Comparison of ENCODE assay signal across 1 cellular context in genomic region chr19:57477191-57478008, GRCh38.
TF ChIP-seq lines count a peak whose summit lies in the region.

TSS of gene ZNF772 (minus strand) at chr19:57477566. CDS start at chr19:57477309, 257 bp downstream.

TF ChIP-seq in HepG2, 621 proteins besides CTCF, POLR2A, EP300 and RAD21 (continued from another document and continues in another):
- TF ChIP-seq SMC3 (IDR thresholded peaks at IDR 0.05; ENCODE audit: low read length) = no peak
- peak; percentile 73; the same call in 1 of the 2 replicates for TF ChIP-seq ZNF574 (CRISPR knock-in tag; IDR thresholded peaks at IDR 0.05)
- no peak for TF ChIP-seq SOX6 (IDR thresholded peaks at IDR 0.05)
- no peak; the same call in 1 of the 2 replicates for TF ChIP-seq SOX6 (CRISPR knock-in tag; IDR thresholded peaks at IDR 0.05)
- no peak for TF ChIP-seq ZNF264 (CRISPR knock-in tag; IDR thresholded peaks at IDR 0.05)
- peak; percentile 67 for TF ChIP-seq MAX (IDR thresholded peaks at IDR 0.05)
- no peak for TF ChIP-seq AKNA (CRISPR knock-in tag; IDR thresholded peaks at IDR 0.05; ENCODE audit: borderline replicate concordance)
- TF ChIP-seq PITX1 (CRISPR knock-in tag; IDR thresholded peaks at IDR 0.05) = 0 out of 2 replicates have a peak, but pooled peaks have one; percentile 73
- TF ChIP-seq ZFP90 (CRISPR knock-in tag; IDR thresholded peaks at IDR 0.05; ENCODE audit: borderline replicate concordance) = no peak
- TF ChIP-seq CEBPG (CRISPR knock-in tag; IDR thresholded peaks at IDR 0.05) = peak; percentile 72
- no peak for TF ChIP-seq ZNF441 (CRISPR knock-in tag; IDR thresholded peaks at IDR 0.05; ENCODE audit: borderline replicate concordance)
- no peak for TF ChIP-seq KAT2B (IDR thresholded peaks at IDR 0.05; ENCODE audit: borderline replicate concordance, low read depth, low read length)
- TF ChIP-seq ELF3 (CRISPR knock-in tag; IDR thresholded peaks at IDR 0.05) = peak; percentile 41; the same call in 1 of the 2 replicates
- no peak for TF ChIP-seq ZFAT (CRISPR knock-in tag; conservative IDR thresholded peaks at IDR 0.05)
- no peak for TF ChIP-seq DPF2 (CRISPR knock-in tag; IDR thresholded peaks at IDR 0.05; ENCODE audit: borderline replicate concordance, low read depth)
- TF ChIP-seq MBNL3 (CRISPR knock-in tag; conservative IDR thresholded peaks at IDR 0.05) = no peak
- no peak for TF ChIP-seq ZFP36 (IDR thresholded peaks at IDR 0.05; ENCODE audit: borderline replicate concordance, low read depth, low read length, partially characterized antibody)
- no peak for TF ChIP-seq FOXO4 (CRISPR knock-in tag; conservative IDR thresholded peaks at IDR 0.05)
- no peak for TF ChIP-seq KLF6 (CRISPR knock-in tag; IDR thresholded peaks at IDR 0.05)
- TF ChIP-seq ZNF83 (CRISPR knock-in tag; IDR thresholded peaks at IDR 0.05; ENCODE audit: borderline replicate concordance) = 0 out of 2 replicates have a peak, but pooled peaks have one; percentile 31
- TF ChIP-seq FOXA1 (IDR thresholded peaks at IDR 0.05) = no peak
- TF ChIP-seq FOXA1 (CRISPR knock-in tag; IDR thresholded peaks at IDR 0.05) = 0 out of 2 replicates have a peak, but pooled peaks have one; percentile 27
- no peak for TF ChIP-seq MAFG (CRISPR knock-in tag; IDR thresholded peaks at IDR 0.05)
- TF ChIP-seq TEAD2 (CRISPR knock-in tag; IDR thresholded peaks at IDR 0.05) = no peak
- peak; percentile 68 for TF ChIP-seq SUZ12 (IDR thresholded peaks at IDR 0.05; ENCODE audit: low read depth, low read length)
- no peak for TF ChIP-seq ZNF615 (CRISPR knock-in tag; IDR thresholded peaks at IDR 0.05; ENCODE audit: borderline replicate concordance)
- no peak for TF ChIP-seq ZNF20 (CRISPR knock-in tag; IDR thresholded peaks at IDR 0.05)
- no peak for TF ChIP-seq IRF1 (CRISPR knock-in tag; IDR thresholded peaks at IDR 0.05; ENCODE audit: low read depth)
- no peak for TF ChIP-seq PRPF4 (IDR thresholded peaks at IDR 0.05; ENCODE audit: low read depth, low read length, poor library complexity, severe bottlenecking)
- peak; percentile 91 for TF ChIP-seq HDAC1 (CRISPR knock-in tag; IDR thresholded peaks at IDR 0.05)
- peak; percentile 63 for TF ChIP-seq DMAP1 (CRISPR knock-in tag; IDR thresholded peaks at IDR 0.05)
- TF ChIP-seq PLSCR1 (CRISPR knock-in tag; IDR thresholded peaks at IDR 0.05; ENCODE audit: borderline replicate concordance) = no peak
- peak; percentile 69 for TF ChIP-seq SRSF1 (optimal IDR thresholded peaks at IDR 0.05; ENCODE audit: low read depth, low read length)
- TF ChIP-seq ZHX2 (IDR thresholded peaks at IDR 0.05; ENCODE audit: low read depth) = peak; percentile 77
- TF ChIP-seq ZHX2 (CRISPR knock-in tag; IDR thresholded peaks at IDR 0.05; ENCODE audit: borderline replicate concordance) = no peak
- TF ChIP-seq ZNF775 (CRISPR knock-in tag; IDR thresholded peaks at IDR 0.05; ENCODE audit: borderline replicate concordance) = no peak
- 0 out of 2 replicates have a peak, but pooled peaks have one; percentile 50 for TF ChIP-seq AHDC1 (CRISPR knock-in tag; IDR thresholded peaks at IDR 0.05; ENCODE audit: borderline replicate concordance)
- peak; percentile 63; the same call in 1 of the 2 replicates for TF ChIP-seq ZNF776 (CRISPR knock-in tag; IDR thresholded peaks at IDR 0.05)
- no peak for TF ChIP-seq MED13 (CRISPR knock-in tag; IDR thresholded peaks at IDR 0.05)
